1 cellular context compared by ENCODE assay signal in the genomic region with DNA sequence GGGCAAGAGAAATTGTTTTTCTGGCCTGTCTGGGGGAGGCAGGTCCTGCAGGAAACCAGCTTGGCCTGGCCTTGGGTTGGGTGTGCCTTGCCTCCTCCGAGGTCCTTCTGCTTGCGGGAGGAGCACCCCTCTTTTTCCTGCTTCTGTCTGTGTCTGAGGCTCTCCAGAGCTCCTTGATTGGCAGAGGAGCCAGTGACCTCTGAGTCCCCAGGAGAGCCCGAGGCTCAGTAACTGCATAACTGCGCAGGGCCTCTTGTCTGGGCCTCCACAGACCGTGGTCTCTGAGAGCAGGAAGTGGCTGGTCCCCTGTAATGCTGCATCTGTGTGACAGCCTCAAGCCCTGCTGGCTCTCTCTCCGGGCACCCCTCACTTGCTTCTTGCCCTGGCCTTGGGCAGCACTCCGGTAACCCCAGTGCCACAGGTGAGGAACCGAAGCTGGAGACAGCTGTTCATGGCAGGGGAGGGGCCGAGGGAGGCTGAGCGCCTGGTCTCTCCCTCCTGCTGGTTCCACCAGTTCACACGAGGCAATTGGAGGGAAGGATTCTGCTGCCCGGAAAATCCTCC.
TF ChIP-seq lines count a peak whose summit lies in the region.

No MANE protein-coding gene starts in this region.

TF ChIP-seq in GM23338, 12 proteins besides CTCF, POLR2A, EP300 and RAD21 (continued from another document):
- TF ChIP-seq, protein P1, sequence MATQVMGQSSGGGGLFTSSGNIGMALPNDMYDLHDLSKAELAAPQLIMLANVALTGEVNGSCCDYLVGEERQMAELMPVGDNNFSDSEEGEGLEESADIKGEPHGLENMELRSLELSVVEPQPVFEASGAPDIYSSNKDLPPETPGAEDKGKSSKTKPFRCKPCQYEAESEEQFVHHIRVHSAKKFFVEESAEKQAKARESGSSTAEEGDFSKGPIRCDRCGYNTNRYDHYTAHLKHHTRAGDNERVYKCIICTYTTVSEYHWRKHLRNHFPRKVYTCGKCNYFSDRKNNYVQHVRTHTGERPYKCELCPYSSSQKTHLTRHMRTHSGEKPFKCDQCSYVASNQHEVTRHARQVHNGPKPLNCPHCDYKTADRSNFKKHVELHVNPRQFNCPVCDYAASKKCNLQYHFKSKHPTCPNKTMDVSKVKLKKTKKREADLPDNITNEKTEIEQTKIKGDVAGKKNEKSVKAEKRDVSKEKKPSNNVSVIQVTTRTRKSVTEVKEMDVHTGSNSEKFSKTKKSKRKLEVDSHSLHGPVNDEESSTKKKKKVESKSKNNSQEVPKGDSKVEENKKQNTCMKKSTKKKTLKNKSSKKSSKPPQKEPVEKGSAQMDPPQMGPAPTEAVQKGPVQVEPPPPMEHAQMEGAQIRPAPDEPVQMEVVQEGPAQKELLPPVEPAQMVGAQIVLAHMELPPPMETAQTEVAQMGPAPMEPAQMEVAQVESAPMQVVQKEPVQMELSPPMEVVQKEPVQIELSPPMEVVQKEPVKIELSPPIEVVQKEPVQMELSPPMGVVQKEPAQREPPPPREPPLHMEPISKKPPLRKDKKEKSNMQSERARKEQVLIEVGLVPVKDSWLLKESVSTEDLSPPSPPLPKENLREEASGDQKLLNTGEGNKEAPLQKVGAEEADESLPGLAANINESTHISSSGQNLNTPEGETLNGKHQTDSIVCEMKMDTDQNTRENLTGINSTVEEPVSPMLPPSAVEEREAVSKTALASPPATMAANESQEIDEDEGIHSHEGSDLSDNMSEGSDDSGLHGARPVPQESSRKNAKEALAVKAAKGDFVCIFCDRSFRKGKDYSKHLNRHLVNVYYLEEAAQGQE (IDR thresholded peaks at IDR 0.05; ENCODE audit: unreplicated experiment) = no peak
- TF ChIP-seq EZH2phosphoT487 (IDR thresholded peaks at IDR 0.05; ENCODE audit: unreplicated experiment) (no peak), NANOG (IDR thresholded peaks at IDR 0.05; ENCODE audit: borderline replicate concordance) (no peak), STAT1 (IDR thresholded peaks at IDR 0.05; ENCODE audit: unreplicated experiment) (no peak)
